In genomic region chr7:77082192-77082591, GRCh38 we compare ENCODE assay signal across 4 cellular contexts. TPM values are rescaled to one million over a fixed set of nuclear protein-coding genes. Genes with fewer than 3 reads are reported as not detected.
"Had no signal": no experiment of that assay in that cellular context is flagged by ENCODE, and none has a peak within 500 bp of the region (broad histone marks: within the 10 kb centered on the region; RNA-seq: fewer than 3 reads in every experiment).

No MANE protein-coding gene starts in this region.

RNA-seq across cellular contexts. Expression of gene SPDYE18, which starts 19.8 kb away (rescaled TPM):
- total RNA-seq: H7, HT-29 had no signal
- polyA plus RNA-seq: IgD-negative memory B cell had no signal

RNA-seq across cellular contexts. Expression of gene CCDC146, which starts 40.2 kb away (rescaled TPM):
- total RNA-seq: HT-29 had no signal

RNA-seq across cellular contexts. Expression of gene SPDYE17, which starts 50.0 kb away (rescaled TPM):
- total RNA-seq: H4, H7, HT-29 had no signal
- polyA plus RNA-seq: IgD-negative memory B cell had no signal
